2 cellular contexts compared by ENCODE assay signal in the genomic region with DNA sequence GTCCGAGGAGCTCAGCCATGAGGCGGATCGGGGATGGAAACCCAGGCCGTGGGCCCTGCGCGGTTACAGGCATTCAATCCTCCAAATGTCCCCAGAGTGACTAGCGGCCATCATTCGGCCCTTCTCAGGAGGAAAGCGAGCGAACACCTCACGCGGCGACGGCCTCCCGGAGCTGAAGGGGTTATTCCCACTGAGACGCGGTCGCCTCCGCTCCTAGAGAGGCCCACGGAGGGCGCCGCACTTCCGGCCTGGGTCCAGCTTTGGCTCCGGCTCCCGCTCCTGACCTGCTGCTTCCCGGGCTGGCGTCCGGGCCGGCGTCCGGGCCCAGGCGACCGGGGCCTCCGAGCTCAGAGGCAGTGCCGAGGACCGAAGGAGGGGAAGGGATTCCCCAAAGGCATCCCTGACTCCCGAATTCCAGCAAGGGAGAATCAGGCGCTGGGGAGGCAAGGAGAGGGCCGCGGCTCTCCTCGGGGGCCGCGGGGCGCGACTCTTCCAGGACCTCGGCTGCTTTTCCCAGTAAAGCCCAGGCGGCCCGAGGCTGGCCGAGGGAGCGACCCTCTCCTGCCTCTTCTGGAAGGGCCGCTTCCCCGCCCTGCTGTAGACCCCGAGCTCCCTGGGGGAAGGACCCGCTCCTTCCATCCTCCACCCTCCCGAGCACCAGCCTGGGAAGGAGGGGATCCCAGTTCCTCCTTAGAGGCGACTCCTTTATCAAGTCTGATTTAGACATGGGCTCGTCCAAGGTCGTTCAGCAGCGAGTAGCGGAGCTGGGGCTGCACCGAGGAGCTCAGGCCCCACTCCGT.
TF ChIP-seq lines count a peak whose summit lies in the region.

No MANE protein-coding gene starts in this region.

TF ChIP-seq in HEK293, 187 proteins besides CTCF, POLR2A, EP300 and RAD21 (continues in another document):
- TF ChIP-seq ZNF510 (tag by site-specific recombination; IDR thresholded peaks at IDR 0.05; ENCODE audit: insufficient replicate concordance) (no peak), ZNF24 (tag by site-specific recombination; IDR thresholded peaks at IDR 0.05) (peak; percentile 92), ZNF37A (tag by site-specific recombination; IDR thresholded peaks at IDR 0.05) (no peak), ZBTB7A (tag by site-specific recombination; IDR thresholded peaks at IDR 0.05; ENCODE audit: low read depth) (peak; percentile 24; the same call in 1 of the 2 replicates), KLF16 (tag by site-specific recombination; IDR thresholded peaks at IDR 0.05) (peak; percentile 95), ZNF776 (tag by site-specific recombination; IDR thresholded peaks at IDR 0.05; ENCODE audit: borderline replicate concordance) (no peak), SP2 (tag by site-specific recombination; IDR thresholded peaks at IDR 0.05) (peak; percentile 81), ZFHX2 (tag by site-specific recombination; conservative IDR thresholded peaks at IDR 0.05) (0 out of 2 replicates have a peak, but pooled peaks have one; percentile 6), SP3 (tag by site-specific recombination; IDR thresholded peaks at IDR 0.05) (peak; percentile 49), ZNF23 (tag by site-specific recombination; IDR thresholded peaks at IDR 0.05; ENCODE audit: borderline replicate concordance) (no peak), ZNF121 (tag by site-specific recombination; IDR thresholded peaks at IDR 0.05) (no peak), ZNF560 (tag by site-specific recombination; IDR thresholded peaks at IDR 0.05; ENCODE audit: borderline replicate concordance) (no peak), ZNF837 (tag by site-specific recombination; IDR thresholded peaks at IDR 0.05) (no peak), ZNF2 (tag by site-specific recombination; IDR thresholded peaks at IDR 0.05) (peak; percentile 87), ZBTB1 (tag by site-specific recombination; IDR thresholded peaks at IDR 0.05) (no peak), ZBTB8A (tag by site-specific recombination; IDR thresholded peaks at IDR 0.05) (peak; percentile 78), SCRT1 (tag by site-specific recombination; IDR thresholded peaks at IDR 0.05; ENCODE audit: borderline replicate concordance) (peak; percentile 81), GLI4 (tag by site-specific recombination; IDR thresholded peaks at IDR 0.05) (no peak), ZNF423 (tag by site-specific recombination; IDR thresholded peaks at IDR 0.05) (no peak), ZNF416 (tag by site-specific recombination; IDR thresholded peaks at IDR 0.05) (no peak), ZNF202 (tag by site-specific recombination; IDR thresholded peaks at IDR 0.05; ENCODE audit: borderline replicate concordance) (no peak), RBAK (tag by site-specific recombination; IDR thresholded peaks at IDR 0.05) (no peak), ZNF155 (tag by site-specific recombination; IDR thresholded peaks at IDR 0.05) (no peak)
- TF ChIP-seq, protein P1, sequence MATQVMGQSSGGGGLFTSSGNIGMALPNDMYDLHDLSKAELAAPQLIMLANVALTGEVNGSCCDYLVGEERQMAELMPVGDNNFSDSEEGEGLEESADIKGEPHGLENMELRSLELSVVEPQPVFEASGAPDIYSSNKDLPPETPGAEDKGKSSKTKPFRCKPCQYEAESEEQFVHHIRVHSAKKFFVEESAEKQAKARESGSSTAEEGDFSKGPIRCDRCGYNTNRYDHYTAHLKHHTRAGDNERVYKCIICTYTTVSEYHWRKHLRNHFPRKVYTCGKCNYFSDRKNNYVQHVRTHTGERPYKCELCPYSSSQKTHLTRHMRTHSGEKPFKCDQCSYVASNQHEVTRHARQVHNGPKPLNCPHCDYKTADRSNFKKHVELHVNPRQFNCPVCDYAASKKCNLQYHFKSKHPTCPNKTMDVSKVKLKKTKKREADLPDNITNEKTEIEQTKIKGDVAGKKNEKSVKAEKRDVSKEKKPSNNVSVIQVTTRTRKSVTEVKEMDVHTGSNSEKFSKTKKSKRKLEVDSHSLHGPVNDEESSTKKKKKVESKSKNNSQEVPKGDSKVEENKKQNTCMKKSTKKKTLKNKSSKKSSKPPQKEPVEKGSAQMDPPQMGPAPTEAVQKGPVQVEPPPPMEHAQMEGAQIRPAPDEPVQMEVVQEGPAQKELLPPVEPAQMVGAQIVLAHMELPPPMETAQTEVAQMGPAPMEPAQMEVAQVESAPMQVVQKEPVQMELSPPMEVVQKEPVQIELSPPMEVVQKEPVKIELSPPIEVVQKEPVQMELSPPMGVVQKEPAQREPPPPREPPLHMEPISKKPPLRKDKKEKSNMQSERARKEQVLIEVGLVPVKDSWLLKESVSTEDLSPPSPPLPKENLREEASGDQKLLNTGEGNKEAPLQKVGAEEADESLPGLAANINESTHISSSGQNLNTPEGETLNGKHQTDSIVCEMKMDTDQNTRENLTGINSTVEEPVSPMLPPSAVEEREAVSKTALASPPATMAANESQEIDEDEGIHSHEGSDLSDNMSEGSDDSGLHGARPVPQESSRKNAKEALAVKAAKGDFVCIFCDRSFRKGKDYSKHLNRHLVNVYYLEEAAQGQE (tag by site-specific recombination; IDR thresholded peaks at IDR 0.05) = peak; percentile 65
- TF ChIP-seq, protein P2, sequence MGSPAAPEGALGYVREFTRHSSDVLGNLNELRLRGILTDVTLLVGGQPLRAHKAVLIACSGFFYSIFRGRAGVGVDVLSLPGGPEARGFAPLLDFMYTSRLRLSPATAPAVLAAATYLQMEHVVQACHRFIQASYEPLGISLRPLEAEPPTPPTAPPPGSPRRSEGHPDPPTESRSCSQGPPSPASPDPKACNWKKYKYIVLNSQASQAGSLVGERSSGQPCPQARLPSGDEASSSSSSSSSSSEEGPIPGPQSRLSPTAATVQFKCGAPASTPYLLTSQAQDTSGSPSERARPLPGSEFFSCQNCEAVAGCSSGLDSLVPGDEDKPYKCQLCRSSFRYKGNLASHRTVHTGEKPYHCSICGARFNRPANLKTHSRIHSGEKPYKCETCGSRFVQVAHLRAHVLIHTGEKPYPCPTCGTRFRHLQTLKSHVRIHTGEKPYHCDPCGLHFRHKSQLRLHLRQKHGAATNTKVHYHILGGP (tag by site-specific recombination; IDR thresholded peaks at IDR 0.05) = no peak
- TF ChIP-seq, protein P3, sequence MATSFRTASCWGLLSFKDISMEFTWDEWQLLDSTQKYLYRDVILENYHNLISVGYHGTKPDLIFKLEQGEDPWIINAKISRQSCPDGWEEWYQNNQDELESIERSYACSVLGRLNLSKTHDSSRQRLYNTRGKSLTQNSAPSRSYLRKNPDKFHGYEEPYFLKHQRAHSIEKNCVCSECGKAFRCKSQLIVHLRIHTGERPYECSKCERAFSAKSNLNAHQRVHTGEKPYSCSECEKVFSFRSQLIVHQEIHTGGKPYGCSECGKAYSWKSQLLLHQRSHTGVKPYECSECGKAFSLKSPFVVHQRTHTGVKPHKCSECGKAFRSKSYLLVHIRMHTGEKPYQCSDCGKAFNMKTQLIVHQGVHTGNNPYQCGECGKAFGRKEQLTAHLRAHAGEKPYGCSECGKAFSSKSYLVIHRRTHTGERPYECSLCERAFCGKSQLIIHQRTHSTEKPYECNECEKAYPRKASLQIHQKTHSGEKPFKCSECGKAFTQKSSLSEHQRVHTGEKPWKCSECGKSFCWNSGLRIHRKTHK (tag by site-specific recombination; IDR thresholded peaks at IDR 0.05) = no peak

TF ChIP-seq in endothelial cell of umbilical vein, 7 proteins besides CTCF, POLR2A, EP300 and RAD21:
- TF ChIP-seq MYC (IDR thresholded peaks at IDR 0.05; ENCODE audit: low read depth, low read length) = no peak
- TF ChIP-seq, protein P4, sequence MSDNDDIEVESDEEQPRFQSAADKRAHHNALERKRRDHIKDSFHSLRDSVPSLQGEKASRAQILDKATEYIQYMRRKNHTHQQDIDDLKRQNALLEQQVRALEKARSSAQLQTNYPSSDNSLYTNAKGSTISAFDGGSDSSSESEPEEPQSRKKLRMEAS (IDR thresholded peaks at IDR 0.05; ENCODE audit: insufficient read depth, insufficient read length) = no peak
- no peak for TF ChIP-seq JUN (IDR thresholded peaks at IDR 0.05; ENCODE audit: borderline replicate concordance, insufficient read depth, insufficient read length, low read depth)
- no peak for TF ChIP-seq EZH2 (IDR thresholded peaks at IDR 0.05; ENCODE audit: borderline replicate concordance, low read depth, low read length, severe bottlenecking)
- no peak for TF ChIP-seq FOS (IDR thresholded peaks at IDR 0.05; ENCODE audit: borderline replicate concordance, insufficient read depth, low read length)
- no peak for TF ChIP-seq GATA2 (IDR thresholded peaks at IDR 0.05; ENCODE audit: insufficient read depth, insufficient read length, low read depth, low read length)
- peak; percentile 93 for TF ChIP-seq POLR2AphosphoS5 (IDR thresholded peaks at IDR 0.05; ENCODE audit: insufficient read depth, low read depth, low read length)
